24 cellular contexts compared by ENCODE assay signal in the genomic region with DNA sequence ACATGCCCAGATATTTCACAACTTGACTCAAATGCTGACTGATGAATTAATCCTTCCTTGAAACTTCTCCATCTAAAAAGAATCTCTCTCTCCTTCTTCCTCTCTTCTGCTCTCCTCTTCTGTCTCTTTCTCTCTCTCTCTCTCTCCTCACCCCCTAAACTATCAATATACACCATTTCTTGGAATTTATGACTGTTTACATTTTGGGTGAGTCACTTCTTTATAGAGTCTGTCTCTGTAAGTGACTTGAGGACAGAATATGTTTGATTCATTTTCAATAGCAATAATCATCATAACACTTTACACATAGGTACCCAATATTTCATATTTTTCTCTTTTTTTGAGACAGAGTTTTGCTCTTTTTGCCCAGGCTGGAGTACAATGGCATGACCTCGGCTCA. TPM values are rescaled to one million over a fixed set of nuclear protein-coding genes. Genes with fewer than 3 reads are reported as not detected.
"Had no signal": no experiment of that assay in that cellular context is flagged by ENCODE, and none has a peak within 500 bp of the region (broad histone marks: within the 10 kb centered on the region; RNA-seq: fewer than 3 reads in every experiment).

No MANE protein-coding gene starts in this region.

- H3K27ac ChIP-seq: SJCRH30 had no signal

- ATAC-seq: HepG2, Panc1, Right ventricle myocardium inferior, SK-N-SH treated with all-trans-retinoic acid at 6 μM for 48 hours had no signal

- DNase-seq: IMR-90, Karpas-422, KG1, NCI-H1048, NCI-H1105, NCI-H1417, NCI-H1436 treated with DMSO at 0.1 percent for 48 hours, NCI-H1694, NCI-H187 treated with DMSO at 0.1 percent for 48 hours, NCI-H2029 treated with DMSO at 0.1 percent for 48 hours, NCI-H2171 treated with DMSO at 0.1 percent for 48 hours, NCI-H345, NCI-H446 treated with DMSO at 0.1 percent for 48 hours, NCI-H524, NCI-H526 treated with DMSO at 0.1 percent for 48 hours, NCI-H748 treated with DMSO at 0.1 percent for 48 hours, SHP77 treated with DMSO at 0.1 percent for 48 hours, SJCRH30 had no signal

- H3K4me3 ChIP-seq: SJCRH30 had no signal

RNA-seq across cellular contexts. Expression of a gene that starts 15.3 kb away (rescaled TPM):
- total RNA-seq: HepG2, HT1080, IMR-90, MCF 10A, Right ventricle myocardium inferior had no signal
